Comparison of ENCODE assay signal across 9 cellular contexts in genomic region chr2:162244559-162245031, GRCh38. TPM values are rescaled to one million over a fixed set of nuclear protein-coding genes. Genes with fewer than 3 reads are reported as not detected.
DNase-seq lines count a peak whose midpoint lies in the region; ATAC-seq and TF ChIP-seq lines count a peak whose summit lies in the region.
"Had no signal": no experiment of that assay in that cellular context is flagged by ENCODE, and none has a peak within 500 bp of the region (broad histone marks: within the 10 kb centered on the region; RNA-seq: fewer than 3 reads in every experiment).

No MANE protein-coding gene starts in this region.

- no peaks in the 10 kb centered on the region for H3K36me3 ChIP-seq in upper lobe of left lung

- intact Hi-C loops in lower leg skin (cut with DNase I; ENCODE audit: low total_unique reads), result no loop called here

- H3K27ac ChIP-seq in coronary artery (peak overlapping the region; percentile 54 to 68), upper lobe of left lung (peak overlapping the region; percentile 27 to 57 (median 54))

- ATAC-seq in upper lobe of left lung (ENCODE audit: low FRiP score in 2 of 2), result peak; percentile 91 to 94

- H3K9me3 ChIP-seq in upper lobe of left lung, result no peaks in the 10 kb centered on the region

- TF ChIP-seq EP300 in upper lobe of left lung (IDR thresholded peaks at IDR 0.05), result peak in 3 of 4 donors; percentile 10 to 75 (median 11)

- H3K27me3 ChIP-seq in upper lobe of left lung, result no peaks in the 10 kb centered on the region

- TF ChIP-seq CTCF in coronary artery (IDR thresholded peaks at IDR 0.05) (no peak), lower leg skin (IDR thresholded peaks at IDR 0.05) (no peak), upper lobe of left lung (IDR thresholded peaks at IDR 0.05) (no peak)

- WGBS in lower leg skin, 2 donors, result 23 to 33% methylated on average over 2 of the region's 2 CpGs
- WGBS in upper lobe of left lung, 2 donors, result 42 to 53% methylated on average over 2 of the region's 2 CpGs

- H3K4me3 ChIP-seq in coronary artery (peak overlapping the region; percentile 24), lower leg skin (ENCODE audit: low read depth, poor library complexity, severe bottlenecking) (no peak overlapping the region), upper lobe of left lung (no peak overlapping the region)

- TF ChIP-seq POLR2A in lower leg skin (IDR thresholded peaks at IDR 0.05), result no peak
- TF ChIP-seq POLR2A in upper lobe of left lung (IDR thresholded peaks at IDR 0.05), result no peak

- DNase-seq in LHCN-M2 (ENCODE audit: low read depth) (peak; percentile 89), coronary artery (ENCODE audit: low spot score) (no peak), lower leg skin (ENCODE audit: low spot score in 2 of 2) (peak; percentile 55 to 87), upper lobe of left lung (peak in 1 of 2 donors; percentile 76), NAMALWA (ENCODE audit: low spot score) (no peak), KG1 (lab: John Stamatoyannopoulos, UW) (no peak), NCI-H1694 (lab: John Stamatoyannopoulos, UW) (no peak)
- DNase-seq: activated B cell treated with CpG ODN at 0.5 μM for 24 hours, NCI-H2171 had no signal

- H3K4me1 ChIP-seq in upper lobe of left lung, result peaks cover 0 to 13% (median 4%) of the 10 kb centered on the region in 4 donors

RNA-seq across cellular contexts. Expression of gene FAP, which starts 1.4 kb away (rescaled TPM):
- total RNA-seq in LHCN-M2 (2014; rRNA removed), result 102 and 115 TPM in 2 replicates
- polyA plus RNA-seq in LHCN-M2 (2012), result 29.6 TPM
- 1 to 10 TPM; 1.7 to 8.7 (median 2.5) TPM for total RNA-seq in lower leg skin
- total RNA-seq in upper lobe of left lung, result 1 to 10 TPM; 1.2 to 7.3 (median 3.1) TPM
- total RNA-seq: activated B cell treated with CpG ODN at 0.5 μM for 24 hours had no signal

Comparison
In these comparisons a context has a peak if more than half of its experiments do, and no peak if none do; other contexts are left out.
1. DNase-seq: peak in LHCN-M2 (single experiment) and lower leg skin (2 of 2); none in coronary artery (single experiment), NAMALWA (single experiment), KG1 (single experiment) and NCI-H1694 (single experiment).
2. RNA of gene FAP, which starts 1.4 kb away (total RNA-seq): 102 to 115 TPM in LHCN-M2; 1.2 to 7.3 TPM in upper lobe of left lung and 1.7 to 8.7 TPM in lower leg skin; every median in the first group is over 10 times any median in the second.